In genomic region chr3:10738688-10739372, GRCh38 we compare ENCODE assay signal across 8 cellular contexts.
DNase-seq lines count a peak whose midpoint lies in the region; ATAC-seq and TF ChIP-seq lines count a peak whose summit lies in the region.

No MANE protein-coding gene starts in this region.

- H3K36me3 ChIP-seq in breast epithelium (no peaks in the 10 kb centered on the region), spleen (no peaks in the 10 kb centered on the region)

- TF ChIP-seq CTCF in WI38 (IDR thresholded peaks at IDR 0.05; ENCODE audit: low read depth, low read length) (peak; percentile 73), breast epithelium (IDR thresholded peaks at IDR 0.05) (peak; percentile 62 to 80 (median 71)), spleen (IDR thresholded peaks at IDR 0.05 in 8 of 11, conservative IDR thresholded peaks at IDR 0.05 in 3 of 11) (peak; percentile 66 to 90 (median 84))

- TF ChIP-seq POLR2A in breast epithelium (IDR thresholded peaks at IDR 0.05) (no peak), spleen (IDR thresholded peaks at IDR 0.05) (no peak)

- H3K4me1 ChIP-seq in breast epithelium, result no peaks in the 10 kb centered on the region
- H3K4me1 ChIP-seq in spleen, result peaks cover 0 to 9% (median 7%) of the 10 kb centered on the region in 6 donors

- intact Hi-C loops in breast epithelium (cut with DNase I; ENCODE audit: low total_unique reads) (no loop called here), spleen (cut with DNase I; ENCODE audit: low total_unique reads) (loop anchor here (5.0 kb wide), 1 partner anchor 397 kb away; no protein-coding TSS in a partner anchor)

- H3K9me3 ChIP-seq in breast epithelium, result peaks cover 6% of the 10 kb centered on the region in 2 donors
- peaks cover 0 to 9% (median 6%) of the 10 kb centered on the region in 8 donors for H3K9me3 ChIP-seq in spleen

- H3K27ac ChIP-seq in breast epithelium (no peak overlapping the region), spleen (no peak overlapping the region)

- WGBS in spleen, 5 donors, result 2 to 6% (median 4%) methylated on average over 15 to 30 of the region's 30 CpGs

- peak; percentile 50 to 69 for DNase-seq in NCI-H2081 (lab: John Stamatoyannopoulos, UW)
- DNase-seq in NCI-H2081 treated with DMSO at 0.1 percent for 48 hours (lab: John Stamatoyannopoulos, UW), result no peak
- DNase-seq in NCI-H2029 treated with DMSO at 0.1 percent for 48 hours (lab: John Stamatoyannopoulos, UW), result peak; percentile 72
- DNase-seq in breast epithelium (ENCODE audit: low spot score in 2 of 2), result peak; percentile 64 to 82
- peak; percentile 76 for DNase-seq in iPS-NIHi7 (ENCODE audit: extremely low spot score)
- DNase-seq in spleen, result peak; percentile 88

- peak overlapping the region; percentile 34 for H3K4me3 ChIP-seq in WI38 (ENCODE audit: low read depth, low read length)
- H3K4me3 ChIP-seq in breast epithelium, result peak overlapping the region in 2 of 3 donors; percentile 31 to 44
- peak overlapping the region in 4 of 8 donors; percentile 9 to 50 (median 26) for H3K4me3 ChIP-seq in spleen

- peaks cover 0 to 42% of the 10 kb centered on the region in 2 donors for H3K27me3 ChIP-seq in breast epithelium
- peaks cover 0 to 62% (median 17%) of the 10 kb centered on the region in 7 donors for H3K27me3 ChIP-seq in spleen (replicated peaks in 1 of 7)

- no peak for ATAC-seq in HG02973 (IDR thresholded peaks at IDR 0.05; ENCODE audit: unreplicated experiment)
